1 cellular context compared by ENCODE assay signal in the genomic region with DNA sequence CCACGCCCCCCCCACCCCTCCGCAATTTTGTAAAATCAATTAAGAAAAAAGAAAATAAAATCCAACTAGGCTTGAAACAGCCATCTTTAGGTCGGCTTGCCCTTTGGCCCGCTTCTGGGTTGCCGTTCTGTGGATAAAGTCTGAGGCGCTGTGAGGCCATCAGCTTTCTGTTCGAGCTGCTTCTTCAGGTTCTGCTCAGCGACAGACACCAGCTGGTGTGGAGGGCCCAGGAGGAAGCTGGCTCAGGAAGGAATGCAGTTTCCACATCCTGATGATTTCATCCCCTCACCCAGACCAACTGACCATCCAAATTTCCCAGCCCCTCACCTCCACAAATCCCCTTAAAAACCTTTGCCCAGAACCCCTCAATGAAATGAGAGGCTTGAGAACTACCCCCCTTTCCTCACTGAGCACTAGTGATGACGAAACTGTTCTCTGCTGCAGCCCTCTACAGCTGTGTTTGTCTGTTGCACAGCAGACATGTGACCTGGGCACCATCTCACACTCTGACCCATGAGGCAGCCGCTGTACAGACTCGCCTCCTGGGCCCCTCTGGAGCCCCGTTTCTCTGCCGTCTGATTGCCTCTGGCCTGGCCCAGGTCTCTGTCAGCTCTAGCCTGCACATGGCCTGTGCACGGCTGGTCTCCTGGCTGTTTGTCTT.
TF ChIP-seq lines count a peak whose summit lies in the region.

No MANE protein-coding gene starts in this region.

TF ChIP-seq in H1, 55 proteins besides CTCF, POLR2A, EP300 and RAD21:
- TF ChIP-seq TCF12 (IDR thresholded peaks at IDR 0.05; ENCODE audit: low read depth, low read length) (no peak), NRF1 (IDR thresholded peaks at IDR 0.05; ENCODE audit: low read depth, low read length) (no peak), SIN3A (conservative IDR thresholded peaks at IDR 0.05 in 1 of 2, IDR thresholded peaks at IDR 0.05 in 1 of 2; ENCODE audit: low read depth in 1 of 2, low read length in 2 of 2) (no peak), SUZ12 (IDR thresholded peaks at IDR 0.05; ENCODE audit: low read length) (no peak), KDM4A (IDR thresholded peaks at IDR 0.05; ENCODE audit: low read depth, low read length, severe bottlenecking) (no peak), BRCA1 (IDR thresholded peaks at IDR 0.05; ENCODE audit: low read depth, low read length) (no peak), RXRA (IDR thresholded peaks at IDR 0.05; ENCODE audit: insufficient read depth, low read depth, low read length) (no peak)
- TF ChIP-seq, protein P1, sequence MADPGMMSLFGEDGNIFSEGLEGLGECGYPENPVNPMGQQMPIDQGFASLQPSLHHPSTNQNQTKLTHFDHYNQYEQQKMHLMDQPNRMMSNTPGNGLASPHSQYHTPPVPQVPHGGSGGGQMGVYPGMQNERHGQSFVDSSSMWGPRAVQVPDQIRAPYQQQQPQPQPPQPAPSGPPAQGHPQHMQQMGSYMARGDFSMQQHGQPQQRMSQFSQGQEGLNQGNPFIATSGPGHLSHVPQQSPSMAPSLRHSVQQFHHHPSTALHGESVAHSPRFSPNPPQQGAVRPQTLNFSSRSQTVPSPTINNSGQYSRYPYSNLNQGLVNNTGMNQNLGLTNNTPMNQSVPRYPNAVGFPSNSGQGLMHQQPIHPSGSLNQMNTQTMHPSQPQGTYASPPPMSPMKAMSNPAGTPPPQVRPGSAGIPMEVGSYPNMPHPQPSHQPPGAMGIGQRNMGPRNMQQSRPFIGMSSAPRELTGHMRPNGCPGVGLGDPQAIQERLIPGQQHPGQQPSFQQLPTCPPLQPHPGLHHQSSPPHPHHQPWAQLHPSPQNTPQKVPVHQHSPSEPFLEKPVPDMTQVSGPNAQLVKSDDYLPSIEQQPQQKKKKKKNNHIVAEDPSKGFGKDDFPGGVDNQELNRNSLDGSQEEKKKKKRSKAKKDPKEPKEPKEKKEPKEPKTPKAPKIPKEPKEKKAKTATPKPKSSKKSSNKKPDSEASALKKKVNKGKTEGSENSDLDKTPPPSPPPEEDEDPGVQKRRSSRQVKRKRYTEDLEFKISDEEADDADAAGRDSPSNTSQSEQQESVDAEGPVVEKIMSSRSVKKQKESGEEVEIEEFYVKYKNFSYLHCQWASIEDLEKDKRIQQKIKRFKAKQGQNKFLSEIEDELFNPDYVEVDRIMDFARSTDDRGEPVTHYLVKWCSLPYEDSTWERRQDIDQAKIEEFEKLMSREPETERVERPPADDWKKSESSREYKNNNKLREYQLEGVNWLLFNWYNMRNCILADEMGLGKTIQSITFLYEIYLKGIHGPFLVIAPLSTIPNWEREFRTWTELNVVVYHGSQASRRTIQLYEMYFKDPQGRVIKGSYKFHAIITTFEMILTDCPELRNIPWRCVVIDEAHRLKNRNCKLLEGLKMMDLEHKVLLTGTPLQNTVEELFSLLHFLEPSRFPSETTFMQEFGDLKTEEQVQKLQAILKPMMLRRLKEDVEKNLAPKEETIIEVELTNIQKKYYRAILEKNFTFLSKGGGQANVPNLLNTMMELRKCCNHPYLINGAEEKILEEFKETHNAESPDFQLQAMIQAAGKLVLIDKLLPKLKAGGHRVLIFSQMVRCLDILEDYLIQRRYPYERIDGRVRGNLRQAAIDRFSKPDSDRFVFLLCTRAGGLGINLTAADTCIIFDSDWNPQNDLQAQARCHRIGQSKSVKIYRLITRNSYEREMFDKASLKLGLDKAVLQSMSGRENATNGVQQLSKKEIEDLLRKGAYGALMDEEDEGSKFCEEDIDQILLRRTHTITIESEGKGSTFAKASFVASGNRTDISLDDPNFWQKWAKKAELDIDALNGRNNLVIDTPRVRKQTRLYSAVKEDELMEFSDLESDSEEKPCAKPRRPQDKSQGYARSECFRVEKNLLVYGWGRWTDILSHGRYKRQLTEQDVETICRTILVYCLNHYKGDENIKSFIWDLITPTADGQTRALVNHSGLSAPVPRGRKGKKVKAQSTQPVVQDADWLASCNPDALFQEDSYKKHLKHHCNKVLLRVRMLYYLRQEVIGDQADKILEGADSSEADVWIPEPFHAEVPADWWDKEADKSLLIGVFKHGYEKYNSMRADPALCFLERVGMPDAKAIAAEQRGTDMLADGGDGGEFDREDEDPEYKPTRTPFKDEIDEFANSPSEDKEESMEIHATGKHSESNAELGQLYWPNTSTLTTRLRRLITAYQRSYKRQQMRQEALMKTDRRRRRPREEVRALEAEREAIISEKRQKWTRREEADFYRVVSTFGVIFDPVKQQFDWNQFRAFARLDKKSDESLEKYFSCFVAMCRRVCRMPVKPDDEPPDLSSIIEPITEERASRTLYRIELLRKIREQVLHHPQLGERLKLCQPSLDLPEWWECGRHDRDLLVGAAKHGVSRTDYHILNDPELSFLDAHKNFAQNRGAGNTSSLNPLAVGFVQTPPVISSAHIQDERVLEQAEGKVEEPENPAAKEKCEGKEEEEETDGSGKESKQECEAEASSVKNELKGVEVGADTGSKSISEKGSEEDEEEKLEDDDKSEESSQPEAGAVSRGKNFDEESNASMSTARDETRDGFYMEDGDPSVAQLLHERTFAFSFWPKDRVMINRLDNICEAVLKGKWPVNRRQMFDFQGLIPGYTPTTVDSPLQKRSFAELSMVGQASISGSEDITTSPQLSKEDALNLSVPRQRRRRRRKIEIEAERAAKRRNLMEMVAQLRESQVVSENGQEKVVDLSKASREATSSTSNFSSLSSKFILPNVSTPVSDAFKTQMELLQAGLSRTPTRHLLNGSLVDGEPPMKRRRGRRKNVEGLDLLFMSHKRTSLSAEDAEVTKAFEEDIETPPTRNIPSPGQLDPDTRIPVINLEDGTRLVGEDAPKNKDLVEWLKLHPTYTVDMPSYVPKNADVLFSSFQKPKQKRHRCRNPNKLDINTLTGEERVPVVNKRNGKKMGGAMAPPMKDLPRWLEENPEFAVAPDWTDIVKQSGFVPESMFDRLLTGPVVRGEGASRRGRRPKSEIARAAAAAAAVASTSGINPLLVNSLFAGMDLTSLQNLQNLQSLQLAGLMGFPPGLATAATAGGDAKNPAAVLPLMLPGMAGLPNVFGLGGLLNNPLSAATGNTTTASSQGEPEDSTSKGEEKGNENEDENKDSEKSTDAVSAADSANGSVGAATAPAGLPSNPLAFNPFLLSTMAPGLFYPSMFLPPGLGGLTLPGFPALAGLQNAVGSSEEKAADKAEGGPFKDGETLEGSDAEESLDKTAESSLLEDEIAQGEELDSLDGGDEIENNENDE (IDR thresholded peaks at IDR 0.05; ENCODE audit: insufficient replicate concordance, low read length), result no peak
- TF ChIP-seq, protein P2, sequence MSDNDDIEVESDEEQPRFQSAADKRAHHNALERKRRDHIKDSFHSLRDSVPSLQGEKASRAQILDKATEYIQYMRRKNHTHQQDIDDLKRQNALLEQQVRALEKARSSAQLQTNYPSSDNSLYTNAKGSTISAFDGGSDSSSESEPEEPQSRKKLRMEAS (IDR thresholded peaks at IDR 0.05), result no peak
